Comparison of ENCODE assay signal across 15 cellular contexts in genomic region chr7:75509033-75509432, GRCh38. TPM values are rescaled to one million over a fixed set of nuclear protein-coding genes. Genes with fewer than 3 reads are reported as not detected.
"Had no signal": no experiment of that assay in that cellular context is flagged by ENCODE, and none has a peak within 500 bp of the region (broad histone marks: within the 10 kb centered on the region; RNA-seq: fewer than 3 reads in every experiment).

No MANE protein-coding gene starts in this region.

RNA-seq across cellular contexts. Expression of gene SPDYE5, which starts 16.9 kb away (rescaled TPM):
- total RNA-seq: natural killer cell treated with Interleukin-12 subunit alpha and Interleukin-12 subunit beta and Interleukin-15 and Interleukin-18, amount 100 ng/mL, for 72 hours; neural crest cell; omental fat pad; osteocyte; pancreas; posterior vena cava; pulmonary artery endothelial cell; right atrium auricular region; sciatic nerve; smooth muscle cell; suprapubic skin; transverse colon; upper lobe of right lung; urinary bladder; uterus had no signal
